8 cellular contexts compared by ENCODE assay signal in the genomic region with DNA sequence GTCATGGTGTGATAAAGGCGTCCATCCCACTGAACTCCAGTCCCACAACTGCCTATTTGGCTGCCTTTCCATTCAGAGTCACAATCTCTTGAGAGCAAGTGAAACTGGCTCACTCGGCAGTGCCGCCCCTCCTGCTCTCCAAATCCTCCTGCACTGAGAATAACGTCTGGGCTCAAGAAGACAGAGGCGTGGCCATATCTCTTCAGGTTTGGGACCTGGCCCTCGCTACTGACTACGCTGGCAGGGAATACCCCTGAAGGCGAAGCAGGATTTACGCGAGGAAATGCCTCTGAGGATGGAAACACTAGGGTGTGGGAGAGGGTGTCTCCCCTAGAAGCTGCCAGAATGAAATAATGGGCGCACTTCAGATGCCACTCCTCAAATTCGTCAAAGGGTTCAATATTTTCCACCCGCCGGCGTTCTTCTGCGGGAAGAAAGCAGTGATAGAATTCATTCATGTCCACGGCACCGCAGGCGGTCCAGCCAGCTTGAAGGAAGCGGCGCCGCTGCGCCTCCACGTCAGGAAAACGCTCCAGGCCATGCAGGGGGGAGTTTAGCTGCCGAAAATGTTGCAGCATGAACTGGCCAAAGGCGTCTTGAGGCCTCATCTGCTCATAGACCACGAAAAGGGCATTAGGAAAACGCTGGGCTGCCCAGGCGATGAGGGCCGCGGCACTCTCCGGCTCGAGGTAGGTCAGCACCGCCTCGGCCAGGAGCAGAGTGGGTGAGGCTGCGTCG. TPM values are rescaled to one million over a fixed set of nuclear protein-coding genes. Genes with fewer than 3 reads are reported as not detected.
DNase-seq lines count a peak whose midpoint lies in the region; ATAC-seq and TF ChIP-seq lines count a peak whose summit lies in the region.

No MANE protein-coding gene starts in this region.

- peak overlapping the region; percentile 67 for H3K4me3 ChIP-seq in fibroblast of mammary gland (ENCODE audit: control insufficient read depth, low read depth, low read length)

- H3K27ac Mint-ChIP-seq in activated CD4-positive, alpha-beta T cell treated with anti-CD3 and anti-CD28 coated beads, Interleukin-2, amount 10 ng/mL, durations not matched to agents 7 days and 5 days, result peak overlapping the region; percentile 98
- H3K27ac Mint-ChIP-seq in neural crest cell (ENCODE audit: unreplicated experiment), result peak overlapping the region; percentile 78

- peak overlapping the region; percentile 88 for H3K4me3 Mint-ChIP-seq in activated CD4-positive, alpha-beta T cell treated with anti-CD3 and anti-CD28 coated beads, Interleukin-2, amount 10 ng/mL, durations not matched to agents 7 days and 5 days
- peak overlapping the region; percentile 99 for H3K4me3 Mint-ChIP-seq in neural crest cell

- no peaks in the 10 kb centered on the region for H3K27me3 Mint-ChIP-seq in activated CD4-positive, alpha-beta T cell treated with anti-CD3 and anti-CD28 coated beads, Interleukin-2, amount 10 ng/mL, durations not matched to agents 7 days and 5 days
- peaks cover 8% of the 10 kb centered on the region for H3K27me3 Mint-ChIP-seq in neural crest cell (ENCODE audit: low read depth)

- POLR2A ChIA-PET in activated CD4-positive, alpha-beta T cell treated with anti-CD3 and anti-CD28 coated beads, Interleukin-2, amount 10 ng/mL, durations not matched to agents 7 days and 5 days (lab: Charles Lee), result interaction anchor here (1.0 kb wide), 1 partner anchor 181 kb away, joined by 3 read pairs; no protein-coding TSS in a partner anchor

- ATAC-seq in GM21367 (IDR thresholded peaks at IDR 0.05; ENCODE audit: unreplicated experiment), result no peak

- peaks cover 22% of the 10 kb centered on the region for H3K36me3 Mint-ChIP-seq in activated CD4-positive, alpha-beta T cell treated with anti-CD3 and anti-CD28 coated beads, Interleukin-2, amount 10 ng/mL, durations not matched to agents 7 days and 5 days (ENCODE audit: low read depth)
- H3K36me3 Mint-ChIP-seq in neural crest cell (ENCODE audit: low read depth), result peaks cover 17% of the 10 kb centered on the region

- TF ChIP-seq CTCF in fibroblast of mammary gland (conservative IDR thresholded peaks at IDR 0.05; ENCODE audit: control insufficient read depth, insufficient read depth, low read depth, low read length), result no peak
- no peak for TF ChIP-seq CTCF in neural crest cell (conservative IDR thresholded peaks at IDR 0.05)

- H3K9me3 Mint-ChIP-seq in activated CD4-positive, alpha-beta T cell treated with anti-CD3 and anti-CD28 coated beads, Interleukin-2, amount 10 ng/mL, durations not matched to agents 7 days and 5 days, result peaks cover 2% of the 10 kb centered on the region
- no peaks in the 10 kb centered on the region for H3K9me3 Mint-ChIP-seq in neural crest cell

- DNase-seq in stimulated activated CD4-positive, alpha-beta T cell treated with anti-CD3 and anti-CD28 coated beads, Interleukin-12 subunit alpha, Interleukin-12 subunit beta, amount 100 ng/mL, for 4 hours, result peak; percentile 6
- DNase-seq in stimulated activated CD4-positive, alpha-beta T cell treated with anti-CD3 and anti-CD28 coated beads, Interleukin-1b, Interleukin-23, amount 100 ng/mL, for 48 hours, result no peak
- DNase-seq in activated CD4-positive, alpha-beta T cell treated with anti-CD3 and anti-CD28 coated beads, Interleukin-2, amount 10 ng/mL, durations not matched to agents 7 days and 5 days, result peak; percentile 17
- DNase-seq in fibroblast of mammary gland (ENCODE audit: low read depth) (peak; percentile 36), neural crest cell (ENCODE audit: low read depth, low spot score) (peak; percentile 13), NOMO-1 treated with DMSO at 0.1 percent for 48 hours (lab: John Stamatoyannopoulos, UW; ENCODE audit: unreplicated experiment) (no peak), GM19238 (ENCODE audit: insufficient read length, low spot score) (no peak)

- H3K4me1 Mint-ChIP-seq in activated CD4-positive, alpha-beta T cell treated with anti-CD3 and anti-CD28 coated beads, Interleukin-2, amount 10 ng/mL, durations not matched to agents 7 days and 5 days, result peaks cover 35% of the 10 kb centered on the region
- peaks cover 27% of the 10 kb centered on the region for H3K4me1 Mint-ChIP-seq in neural crest cell

- CTCF ChIA-PET in activated CD4-positive, alpha-beta T cell treated with anti-CD3 and anti-CD28 coated beads, Interleukin-2, amount 10 ng/mL, durations not matched to agents 7 days and 5 days (lab: Charles Lee), result interaction anchor here (0.9 to 1.6 kb wide), 3 partner anchors 8 to 125 kb away, joined by 3 to 5 read pairs (median 3); no protein-coding TSS in a partner anchor

RNA-seq across cellular contexts. Expression of gene LCMT2, which starts 1.0 kb away (rescaled TPM):
- total RNA-seq in activated CD4-positive, alpha-beta T cell treated with anti-CD3 and anti-CD28 coated beads, Interleukin-2, amount 10 ng/mL, durations not matched to agents 7 days and 5 days, result 10 to 100 TPM; 10.5 to 12.6 TPM
- total RNA-seq in neural crest cell, result 18.8 and 18.9 TPM in 2 replicates

RNA-seq across cellular contexts. Expression of gene TGM7, which starts 27.3 kb away (rescaled TPM):
- total RNA-seq in activated CD4-positive, alpha-beta T cell treated with anti-CD3 and anti-CD28 coated beads, Interleukin-2, amount 10 ng/mL, durations not matched to agents 7 days and 5 days, result not detected
- not detected in 2 replicates for total RNA-seq in neural crest cell

RNA-seq across cellular contexts. Expression of gene ZSCAN29, which starts 41.5 kb away (rescaled TPM):
- 10 to 100 TPM; 25.4 to 28.2 TPM for total RNA-seq in activated CD4-positive, alpha-beta T cell treated with anti-CD3 and anti-CD28 coated beads, Interleukin-2, amount 10 ng/mL, durations not matched to agents 7 days and 5 days
- 59.6 and 62.6 TPM in 2 replicates for total RNA-seq in neural crest cell

RNA-seq across cellular contexts. Expression of gene TUBGCP4, which starts 41.5 kb away (rescaled TPM):
- total RNA-seq in activated CD4-positive, alpha-beta T cell treated with anti-CD3 and anti-CD28 coated beads, Interleukin-2, amount 10 ng/mL, durations not matched to agents 7 days and 5 days, result 10 to 100 TPM; 35.0 to 38.1 TPM
- 35.6 and 38.2 TPM in 2 replicates for total RNA-seq in neural crest cell

Comparison
In these comparisons a context has a peak if more than half of its experiments do, and no peak if none do; other contexts are left out.
1. DNase-seq: peak in stimulated activated CD4-positive, alpha-beta T cell treated with anti-CD3 and anti-CD28 coated beads, Interleukin-12 subunit alpha, Interleukin-12 subunit beta, amount 100 ng/mL, for 4 hours (single experiment), activated CD4-positive, alpha-beta T cell treated with anti-CD3 and anti-CD28 coated beads, Interleukin-2, amount 10 ng/mL, durations not matched to agents 7 days and 5 days (single experiment), fibroblast of mammary gland (single experiment) and neural crest cell (single experiment); none in stimulated activated CD4-positive, alpha-beta T cell treated with anti-CD3 and anti-CD28 coated beads, Interleukin-1b, Interleukin-23, amount 100 ng/mL, for 48 hours (single experiment), NOMO-1 treated with DMSO at 0.1 percent for 48 hours (single experiment) and GM19238 (single experiment).